15 cellular contexts compared by ENCODE assay signal in genomic region chr22:49993649-49994360, GRCh38. TPM values are rescaled to one million over a fixed set of nuclear protein-coding genes. Genes with fewer than 3 reads are reported as not detected.
DNase-seq lines count a peak whose midpoint lies in the region; ATAC-seq and TF ChIP-seq lines count a peak whose summit lies in the region.
"Had no signal": no experiment of that assay in that cellular context is flagged by ENCODE, and none has a peak within 500 bp of the region (broad histone marks: within the 10 kb centered on the region; RNA-seq: fewer than 3 reads in every experiment).

No MANE protein-coding gene starts in this region.

- intact Hi-C loops in left ventricle myocardium superior (cut with micrococcal nuclease) = no loop called here
- intact Hi-C loops in esophagus squamous epithelium (cut with DNase I) = loop anchor here (5.0 kb wide), 1 partner anchor 67 kb away; no protein-coding TSS in a partner anchor

- H2AFZ ChIP-seq in OCI-LY3 (ENCODE audit: low read depth, low read length) = no peak overlapping the region

- ATAC-seq in left ventricle myocardium superior = peak; percentile 10
- ATAC-seq in GM19023 (IDR thresholded peaks at IDR 0.05; ENCODE audit: unreplicated experiment) = no peak

- H3K9ac ChIP-seq in OCI-LY3 (ENCODE audit: low read length) = no peak overlapping the region

- H3K4me1 ChIP-seq in OCI-LY3 (ENCODE audit: low read length) (peaks cover 8% of the 10 kb centered on the region), esophagus squamous epithelium (peaks cover 0 to 8% (median 3%) of the 10 kb centered on the region in 3 donors)

- DNase-seq in activated effector memory CD4-positive, alpha-beta T cell treated with anti-CD3 and anti-CD28 coated beads, Interleukin-2, amount 50 U/mL, for 16 hours = peak; percentile 61
- DNase-seq in activated effector memory CD4-positive, alpha-beta T cell treated with Interleukin-2 at 50 U/mL for 16 hours = no peak
- DNase-seq in left ventricle myocardium superior = no peak
- DNase-seq in substantia nigra (lab: John Stamatoyannopoulos, UW) = no peak
- DNase-seq in NCI-H1092 (lab: John Stamatoyannopoulos, UW) = no peak
- no peak for DNase-seq in esophagus squamous epithelium (lab: John Stamatoyannopoulos, UW)
- DNase-seq: NCI-H2171 treated with DMSO at 0.1 percent for 48 hours, SIG-M5 had no signal

- H4K20me1 ChIP-seq in OCI-LY3 (ENCODE audit: insufficient read depth, low read length) = no peaks in the 10 kb centered on the region

- H3K4me2 ChIP-seq in OCI-LY3 (ENCODE audit: low read length) = peak overlapping the region; percentile 74

- H3K27ac ChIP-seq in OCI-LY3 (ENCODE audit: low read length) = no peak overlapping the region
- H3K27ac ChIP-seq in substantia nigra (ENCODE audit: low read depth, low read length, poor library complexity, severe bottlenecking) = peak overlapping the region; percentile 94
- no peak overlapping the region for H3K27ac ChIP-seq in esophagus squamous epithelium
- H3K27ac ChIP-seq: thoracic aorta had no signal

- TF ChIP-seq CTCF in OCI-LY3 (IDR thresholded peaks at IDR 0.05; ENCODE audit: low read depth, low read length) (no peak), esophagus squamous epithelium (IDR thresholded peaks at IDR 0.05) (no peak)

- WGBS in esophagus squamous epithelium, 2 donors = 17% methylated on average over 2 of the region's 11 CpGs; no CpG with 5 or more reads in 1 of the 2 donors

- H3K36me3 ChIP-seq in OCI-LY3 (replicated peaks; ENCODE audit: low read depth, low read length) = no peaks in the 10 kb centered on the region
- H3K36me3 ChIP-seq in esophagus squamous epithelium = no peaks in the 10 kb centered on the region
- H3K36me3 ChIP-seq: thoracic aorta had no signal

- H3K9me3 ChIP-seq in OCI-LY3 (ENCODE audit: insufficient read depth, low read length) (no peaks in the 10 kb centered on the region), esophagus squamous epithelium (peaks cover 0 to 9% (median 8%) of the 10 kb centered on the region in 3 donors)

- H3K4me3 ChIP-seq in OCI-LY3 (ENCODE audit: low read length) = no peak overlapping the region
- no peak overlapping the region for H3K4me3 ChIP-seq in esophagus squamous epithelium
- H3K4me3 ChIP-seq: thoracic aorta had no signal

- no peak for TF ChIP-seq POLR2A in esophagus squamous epithelium (IDR thresholded peaks at IDR 0.05)

- no peaks in the 10 kb centered on the region; the same call in 1 of the 2 replicates for H3K27me3 ChIP-seq in OCI-LY3 (ENCODE audit: low read depth, low read length)
- peaks cover 0 to 8% (median 0%) of the 10 kb centered on the region in 4 donors for H3K27me3 ChIP-seq in esophagus squamous epithelium

- no peaks in the 10 kb centered on the region for H3K79me2 ChIP-seq in OCI-LY3 (ENCODE audit: low read length)

RNA-seq across cellular contexts. Expression of gene IL17REL, which starts 18.8 kb away (rescaled TPM):
- total RNA-seq in left ventricle myocardium superior = not detected
- total RNA-seq in esophagus squamous epithelium = not detected
- total RNA-seq: activated CD4-positive, alpha-beta T cell treated with anti-CD3 and anti-CD28 coated beads, Interleukin-2, amount 10 ng/mL, durations not matched to agents 7 days and 5 days; lower leg skin; naive thymus-derived CD8-positive, alpha-beta T cell; renal cortical epithelial cell; thoracic aorta had no signal

RNA-seq across cellular contexts. Expression of gene PIM3, which starts 33.2 kb away (rescaled TPM):
- total RNA-seq in left ventricle myocardium superior = 65.1 TPM
- total RNA-seq in esophagus squamous epithelium = 10 to 100 TPM; 43.8 to 75.7 (median 52.1) TPM
